18 cellular contexts compared by ENCODE assay signal in the genomic region with DNA sequence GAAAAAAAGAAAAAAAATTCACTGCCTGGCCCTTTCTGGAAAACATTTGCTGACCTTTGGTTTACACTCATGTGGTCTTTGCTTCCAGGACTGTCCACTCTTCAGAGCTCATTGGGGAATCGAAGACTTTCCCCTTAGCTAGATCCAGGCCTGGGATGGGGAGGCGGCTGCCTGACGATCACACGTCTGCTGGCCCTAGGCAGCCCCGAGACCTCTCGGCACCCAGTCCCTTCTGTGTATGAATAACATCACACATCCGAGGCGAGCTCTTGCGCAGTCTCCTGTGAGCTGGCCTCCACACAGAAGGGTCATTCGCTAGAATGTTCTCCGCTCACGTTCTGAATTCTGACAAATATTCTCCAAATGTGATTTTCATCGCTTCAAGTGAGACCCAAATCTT. TPM values are rescaled to one million over a fixed set of nuclear protein-coding genes. Genes with fewer than 3 reads are reported as not detected.
DNase-seq lines count a peak whose midpoint lies in the region; ATAC-seq, FAIRE-seq and TF ChIP-seq lines count a peak whose summit lies in the region.
"Had no signal": no experiment of that assay in that cellular context is flagged by ENCODE, and none has a peak within 500 bp of the region (broad histone marks: within the 10 kb centered on the region; RNA-seq: fewer than 3 reads in every experiment).

No MANE protein-coding gene starts in this region.

- DNase-seq in HepG2 (ENCODE audit: low spot score) (no peak), right lobe of liver (no peak), endothelial cell of umbilical vein (ENCODE audit: low read depth, low spot score) (no peak), omental fat pad (ENCODE audit: low spot score) (no peak), NCI-H187 (lab: John Stamatoyannopoulos, UW) (no peak), MM.1S (no peak)
- DNase-seq: activated CD4-positive, alpha-beta T cell treated with anti-CD3 and anti-CD28 coated beads for 1 hour; activated naive CD4-positive, alpha-beta T cell treated with anti-CD3 and anti-CD28 coated beads, Interleukin-2, amount 10 ng/mL, durations not matched to agents 7 days and 5 days; immature natural killer cell; stimulated activated CD4-positive, alpha-beta T cell treated with anti-CD3 and anti-CD28 coated beads, Interleukin-4, amount 100 ng/mL, for 4 hours; trophoblast cell had no signal

- POLR2A ChIA-PET in HepG2 (lab: Yijun Ruan, JAX), result no interaction called here
- POLR2A ChIA-PET in endothelial cell of umbilical vein (lab: Charles Lee), result no interaction called here

- peaks cover 12 to 78% of the 10 kb centered on the region in 2 experiments for H3K27me3 ChIP-seq in HepG2 (ENCODE audit: control insufficient read depth in 1 of 2, insufficient read depth in 2 of 2, low read length in 2 of 2)
- no peaks in the 10 kb centered on the region for H3K27me3 ChIP-seq in right lobe of liver
- peaks cover 0 to 2% of the 10 kb centered on the region in 2 experiments for H3K27me3 ChIP-seq in endothelial cell of umbilical vein (ENCODE audit: control insufficient read depth in 2 of 2, insufficient read depth in 2 of 2, low read length in 2 of 2)
- H3K27me3 ChIP-seq in MM.1S (replicated peaks; ENCODE audit: insufficient read depth, low read length), result peaks cover 97% of the 10 kb centered on the region
- H3K27me3 ChIP-seq: MG63, neural progenitor cell had no signal

- H3K36me3 ChIP-seq in HepG2 (replicated peaks in 1 of 2; ENCODE audit: control insufficient read depth in 1 of 2, insufficient read depth in 2 of 2, low read length in 2 of 2), result no peaks in the 10 kb centered on the region
- H3K36me3 ChIP-seq in right lobe of liver, result no peaks in the 10 kb centered on the region
- no peaks in the 10 kb centered on the region for H3K36me3 ChIP-seq in endothelial cell of umbilical vein (ENCODE audit: control insufficient read depth in 2 of 2, extremely low read depth in 1 of 2, insufficient read depth in 2 of 2, low read length in 2 of 2)
- H3K36me3 ChIP-seq in MM.1S (replicated peaks; ENCODE audit: insufficient read depth, low read length), result no peaks in the 10 kb centered on the region
- H3K36me3 ChIP-seq: gastroesophageal sphincter, MG63, neural progenitor cell had no signal

- no peak for FAIRE-seq in HepG2 (lab: Jason Lieb, UNC)
- FAIRE-seq in endothelial cell of umbilical vein (lab: Jason Lieb, UNC), result peak; percentile 21
- FAIRE-seq: bronchial epithelial cell had no signal

- TF ChIP-seq CTCF in HepG2 (CRISPR knock-in tag; IDR thresholded peaks at IDR 0.05) (no peak), right lobe of liver (IDR thresholded peaks at IDR 0.05) (no peak), endothelial cell of umbilical vein (IDR thresholded peaks at IDR 0.05; ENCODE audit: extremely low read depth in 1 of 2, insufficient read depth in 1 of 2, low read depth in 1 of 2, low read length in 2 of 2) (no peak), omental fat pad (IDR thresholded peaks at IDR 0.05) (no peak), MM.1S (IDR thresholded peaks at IDR 0.05; ENCODE audit: low read length) (no peak)

- H3K9me3 ChIP-seq in HepG2 (ENCODE audit: low read length) (no peaks in the 10 kb centered on the region), right lobe of liver (no peaks in the 10 kb centered on the region), endothelial cell of umbilical vein (replicated peaks; ENCODE audit: control insufficient read depth, insufficient read depth, low read length) (no peaks in the 10 kb centered on the region), MM.1S (replicated peaks; ENCODE audit: insufficient read depth, low read length) (no peaks in the 10 kb centered on the region)
- H3K9me3 ChIP-seq: MG63 had no signal

- no peak for ATAC-seq in HepG2
- no peak for ATAC-seq in right lobe of liver
- peak; percentile 64 for ATAC-seq in omental fat pad (ENCODE audit: low FRiP score)
- ATAC-seq in HG02571 (IDR thresholded peaks at IDR 0.05; ENCODE audit: unreplicated experiment), result no peak
- ATAC-seq in GM18868 (IDR thresholded peaks at IDR 0.05; ENCODE audit: unreplicated experiment), result no peak

- TF ChIP-seq POLR2A in HepG2 (IDR thresholded peaks at IDR 0.05; ENCODE audit: insufficient read depth in 1 of 2, low read depth in 2 of 2, low read length in 2 of 2) (no peak), right lobe of liver (IDR thresholded peaks at IDR 0.05) (no peak), endothelial cell of umbilical vein (IDR thresholded peaks at IDR 0.05; ENCODE audit: low read depth, low read length) (no peak)

- H3K79me2 ChIP-seq in HepG2 (ENCODE audit: insufficient read depth, low read length) (no peaks in the 10 kb centered on the region), endothelial cell of umbilical vein (ENCODE audit: control insufficient read depth, insufficient read depth, low read length) (no peaks in the 10 kb centered on the region), MM.1S (ENCODE audit: low read length) (no peaks in the 10 kb centered on the region)

- TF ChIP-seq EP300 in HepG2 (IDR thresholded peaks at IDR 0.05; ENCODE audit: low read depth in 2 of 2, low read length in 2 of 2) (no peak), HepG2 (CRISPR knock-in tag; IDR thresholded peaks at IDR 0.05; ENCODE audit: borderline replicate concordance) (no peak)

- no peak for TF ChIP-seq RAD21 in HepG2 (CRISPR knock-in tag; IDR thresholded peaks at IDR 0.05)

- H2AFZ ChIP-seq in HepG2 (ENCODE audit: low read length) (no peak overlapping the region), endothelial cell of umbilical vein (ENCODE audit: low read depth, low read length) (no peak overlapping the region), MM.1S (ENCODE audit: low read length) (no peak overlapping the region)
- H2AFZ ChIP-seq: neural progenitor cell had no signal

- H3K9ac ChIP-seq in HepG2 (ENCODE audit: insufficient read depth, low read depth, low read length), result no peak overlapping the region
- no peak overlapping the region for H3K9ac ChIP-seq in endothelial cell of umbilical vein (replicated peaks; ENCODE audit: extremely low read depth, insufficient read depth, low read length)
- H3K9ac ChIP-seq in MM.1S (ENCODE audit: low read length), result no peak overlapping the region
- H3K9ac ChIP-seq: neural progenitor cell had no signal

- H3K9me1 ChIP-seq in endothelial cell of umbilical vein (replicated peaks; ENCODE audit: control insufficient read depth, extremely low read depth, insufficient read depth, low read length), result no peaks in the 10 kb centered on the region

- intact Hi-C loops in HepG2 (cut with micrococcal nuclease; ENCODE audit: unreplicated experiment), result loop anchor here (10.0 kb wide), 1 partner anchor 146 kb away; no protein-coding TSS in a partner anchor
- intact Hi-C loops in right lobe of liver (cut with DNase I), result no loop called here
- intact Hi-C loops in endothelial cell of umbilical vein (cut with micrococcal nuclease), result no loop called here

- H3K27ac ChIP-seq in HepG2 (ENCODE audit: extremely low read length, insufficient read depth, low read length), result no peak overlapping the region
- no peak overlapping the region for H3K27ac ChIP-seq in right lobe of liver
- H3K27ac ChIP-seq in endothelial cell of umbilical vein (ENCODE audit: insufficient read depth, low read depth, low read length), result no peak overlapping the region
- H3K27ac ChIP-seq in MM.1S (ENCODE audit: low read length), result no peak overlapping the region
- H3K27ac ChIP-seq: gastroesophageal sphincter, neural progenitor cell had no signal

- no peaks in the 10 kb centered on the region for H3K9me2 ChIP-seq in MM.1S (replicated peaks; ENCODE audit: insufficient read depth, low read length)

- H3K4me3 ChIP-seq in HepG2 (replicated peaks in 1 of 3; ENCODE audit: insufficient read depth in 1 of 3, low read depth in 2 of 3, low read length in 3 of 3), result no peak overlapping the region
- H3K4me3 ChIP-seq in right lobe of liver, result no peak overlapping the region
- no peak overlapping the region for H3K4me3 ChIP-seq in endothelial cell of umbilical vein (replicated peaks in 1 of 3; ENCODE audit: insufficient read depth in 1 of 3, low read depth in 1 of 3, low read length in 3 of 3)
- no peak overlapping the region for H3K4me3 ChIP-seq in MM.1S (ENCODE audit: low read length)
- H3K4me3 ChIP-seq: gastroesophageal sphincter, MG63, neural progenitor cell had no signal

- H3K4me2 ChIP-seq in HepG2 (ENCODE audit: low read depth, low read length) (no peak overlapping the region), endothelial cell of umbilical vein (ENCODE audit: insufficient read depth, low read length) (no peak overlapping the region), MM.1S (ENCODE audit: low read depth, low read length) (no peak overlapping the region)
- H3K4me2 ChIP-seq: neural progenitor cell had no signal

- CTCF ChIA-PET in HepG2 (lab: Yijun Ruan, JAX; ENCODE audit: low intra/inter-chr PET ratio, low total read pairs), result no interaction called here
- CTCF ChIA-PET in endothelial cell of umbilical vein (lab: Charles Lee), result interaction anchor here (1.0 to 1.6 kb wide), 7 partner anchors 16 to 1025 kb away, joined by 3 to 5 read pairs (median 3); no protein-coding TSS in a partner anchor

- 67% methylated on average over 9 of the region's 13 CpGs for WGBS in HepG2 (ENCODE audit: low lambda C conversion rate)
- 75% methylated on average over 6 of the region's 13 CpGs for WGBS in right lobe of liver (ENCODE audit: insufficient coverage, low coverage, low lambda C conversion rate, missing lambda C conversion rate)

- dilution Hi-C loops in endothelial cell of umbilical vein (cut with MboI; ENCODE audit: extremely low pct_ligation_motif_present, low sequenced_read_pairs), result no loop called here

- in situ Hi-C loops in HepG2 (cut with HindIII; ENCODE audit: extremely low pct_ligation_motif_present, low pct_unique_long_range_greater_than_20kb), result no loop called here

- H4K20me1 ChIP-seq in HepG2 (ENCODE audit: insufficient read depth, low read length) (no peaks in the 10 kb centered on the region), endothelial cell of umbilical vein (replicated peaks; ENCODE audit: control insufficient read depth, extremely low read depth, insufficient read depth, low read length) (no peaks in the 10 kb centered on the region), MM.1S (ENCODE audit: insufficient read depth, low read length) (no peaks in the 10 kb centered on the region)

- no peaks in the 10 kb centered on the region for H3F3A ChIP-seq in MM.1S (ENCODE audit: insufficient read depth, low read length)

- BruUV-seq in HepG2 (replicated peaks; lab: Mats Ljungman, UMichigan), result no TSS peak
- no TSS peak for BruUV-seq in endothelial cell of umbilical vein (replicated peaks; lab: Mats Ljungman, UMichigan)

- H3K4me1 ChIP-seq in HepG2 (ENCODE audit: insufficient read depth, low read length) (peaks cover 5% of the 10 kb centered on the region), right lobe of liver (no peaks in the 10 kb centered on the region), endothelial cell of umbilical vein (ENCODE audit: control insufficient read depth, extremely low read depth, insufficient read depth, low read length) (peaks cover 4% of the 10 kb centered on the region), MM.1S (ENCODE audit: low read length) (no peaks in the 10 kb centered on the region)
- H3K4me1 ChIP-seq: neural progenitor cell had no signal

RNA-seq across cellular contexts. Expression of a gene that starts 25.7 kb away (rescaled TPM):
- total RNA-seq in HepG2 (2016; rRNA removed; fragmentation: Illumina TruSeq; extraction: Trizol) (not detected in 2 replicates), right lobe of liver (under 1 TPM in 1 of 6 experiments, not detected in 5; 0.49 TPM), endothelial cell of umbilical vein (6.1 and 9.8 TPM in 2 replicates), omental fat pad (1 to 10 TPM in 1 of 4 donors, not detected in 3; 2.0 TPM)
- total RNA-seq in HepG2 (2016; cell fraction: cytosol; rRNA removed; fragmentation: Illumina TruSeq; extraction: Trizol; ENCODE audit: low read depth), result not detected in 2 replicates
- not detected in 2 replicates for total RNA-seq in HepG2 (2016; cell fraction: insoluble cytoplasmic fraction; rRNA removed; fragmentation: Illumina TruSeq; extraction: Trizol)
- not detected in 2 replicates for total RNA-seq in HepG2 (2016; cell fraction: membrane; rRNA removed; fragmentation: Illumina TruSeq; extraction: Trizol)
- not detected in 2 replicates for total RNA-seq in HepG2 (2016; cell fraction: nucleus; rRNA removed; fragmentation: Illumina TruSeq; extraction: Trizol)
- polyA plus RNA-seq in HepG2 (2011; rRNA removed) (not detected in 2 replicates), endothelial cell of umbilical vein (1.2 and 2.8 TPM in 2 replicates)
- not detected in 2 replicates for polyA plus RNA-seq in HepG2 (2011; cell fraction: cytosol; rRNA removed)
- polyA plus RNA-seq in HepG2 (2011; cell fraction: nucleus; rRNA removed), result not detected in 2 replicates
- not detected in 2 replicates for polyA plus RNA-seq in HepG2 (2012)
- polyA plus RNA-seq in HepG2 (2016; cell fraction: cytosol; fragmentation: Illumina TruSeq; extraction: Trizol; ENCODE audit: low read depth), result not detected in 2 replicates
- polyA plus RNA-seq in HepG2 (2016; cell fraction: insoluble cytoplasmic fraction; fragmentation: Illumina TruSeq; extraction: Trizol; ENCODE audit: low read depth), result not detected in 2 replicates
- not detected in 2 replicates for polyA plus RNA-seq in HepG2 (2016; cell fraction: membrane; fragmentation: Illumina TruSeq; extraction: Trizol; ENCODE audit: low read depth)
- polyA plus RNA-seq in HepG2 (2016; cell fraction: nucleus; fragmentation: Illumina TruSeq; extraction: Trizol; ENCODE audit: insufficient read depth, low read depth), result not detected in 2 replicates
- 53.8 TPM in 1 of 2 replicates, not detected in the other for polyA minus RNA-seq in HepG2 (2011; rRNA and poly(A)+ RNA removed; ENCODE audit: low replicate concordance)
- polyA minus RNA-seq in HepG2 (2011; cell fraction: cytosol; rRNA and poly(A)+ RNA removed), result not detected in 2 replicates
- polyA minus RNA-seq in HepG2 (2011; cell fraction: nucleus; rRNA and poly(A)+ RNA removed), result not detected in 2 replicates
- polyA plus RNA-seq in endothelial cell of umbilical vein (2011; cell fraction: cytosol; rRNA removed), result 4.1 and 4.3 TPM in 2 replicates
- polyA plus RNA-seq in endothelial cell of umbilical vein (2011; cell fraction: nucleus; rRNA removed), result 0.84 and 1.2 TPM in 2 replicates
- 4.7 and 8.2 TPM in 2 replicates for polyA plus RNA-seq in endothelial cell of umbilical vein (2012)
- polyA minus RNA-seq in endothelial cell of umbilical vein, result 1.00 and 1.0 TPM in 2 replicates
- polyA minus RNA-seq in endothelial cell of umbilical vein (2011; cell fraction: cytosol; rRNA and poly(A)+ RNA removed), result 88.2 TPM
- 0.58 and 0.77 TPM in 2 replicates for polyA minus RNA-seq in endothelial cell of umbilical vein (2011; cell fraction: nucleus; rRNA and poly(A)+ RNA removed)
- total RNA-seq: H4 had no signal
- polyA plus RNA-seq: immature natural killer cell had no signal
